In genomic region chr14:68243441-68244010, GRCh38 we compare ENCODE assay signal across 16 cellular contexts.
A peak's percentile ranks its signal among the peaks of the same experiment; 100 is the strongest.
DNase-seq lines count a peak whose midpoint lies in the region; TF ChIP-seq lines count a peak whose summit lies in the region.
"Had no signal": no experiment of that assay in that cellular context is flagged by ENCODE, and none has a peak within 500 bp of the region (broad histone marks: within the 10 kb centered on the region; RNA-seq: fewer than 3 reads in every experiment).

No MANE protein-coding gene starts in this region.

- CTCF ChIA-PET in HEK293 (lab: Yijun Ruan, JAX) = interaction anchor here (0.6 to 1.1 kb wide), 3 partner anchors 319 to 570 kb away, joined by 3 read pairs; no protein-coding TSS in a partner anchor

- H3K4me3 ChIP-seq in HEK293 (ENCODE audit: low read depth, low read length) (no peak overlapping the region), SJCRH30 (no peak overlapping the region), mucosa of rectum (ENCODE audit: low read length in 2 of 2) (no peak overlapping the region), spleen (no peak overlapping the region), coronary artery (no peak overlapping the region), prostate gland (no peak overlapping the region)

- POLR2A ChIA-PET in HEK293 (lab: Yijun Ruan, JAX) = no interaction called here

- H3K27me3 ChIP-seq in SJCRH30 (no peaks in the 10 kb centered on the region), mucosa of rectum (ENCODE audit: control insufficient read depth in 2 of 2, insufficient read depth in 2 of 2, low read length in 2 of 2) (no peaks in the 10 kb centered on the region), spleen (replicated peaks in 1 of 7) (no peaks in the 10 kb centered on the region), prostate gland (replicated peaks; ENCODE audit: insufficient read depth) (no peaks in the 10 kb centered on the region)

- DNase-seq in SJCRH30 = no peak
- DNase-seq in spleen = no peak
- no peak for DNase-seq in coronary artery (ENCODE audit: low spot score)
- no peak for DNase-seq in HuH-7 (ENCODE audit: low spot score)
- no peak for DNase-seq in T-helper 9 cell
- DNase-seq in prostate gland (ENCODE audit: low spot score) = no peak
- DNase-seq: activated CD8-positive, alpha-beta memory T cell treated with anti-CD3 and anti-CD28 coated beads for 24 hours; activated naive CD8-positive, alpha-beta T cell treated with anti-CD3 and anti-CD28 coated beads, Interleukin-2, amount 50 U/mL, for 24 hours; EL; HFFc6; NCI-H1694; NCI-H446; SIG-M5; stimulated activated naive CD8-positive, alpha-beta T cell treated with anti-CD3 and anti-CD28 coated beads, Interleukin-15, Interleukin-2, amounts not matched to agents 100 U/mL and 50 U/mL, for 24 hours had no signal

- intact Hi-C loops in spleen (cut with DNase I; ENCODE audit: low total_unique reads) (no loop called here), prostate gland (cut with DNase I) (loop anchor here (10.0 kb wide), 3 partner anchors 99 to 411 kb away; no protein-coding TSS in a partner anchor)

- H3K4me1 ChIP-seq in HEK293 (ENCODE audit: control insufficient read depth, insufficient read depth, low read length) (peaks cover 20% of the 10 kb centered on the region), SJCRH30 (peaks cover 69% of the 10 kb centered on the region), mucosa of rectum (ENCODE audit: control insufficient read depth in 2 of 2, insufficient read depth in 2 of 2, low read length in 2 of 2) (peaks cover 39 to 77% of the 10 kb centered on the region in 2 donors), spleen (peaks cover 24 to 66% (median 43%) of the 10 kb centered on the region in 6 donors), prostate gland (replicated peaks) (peaks cover 2% of the 10 kb centered on the region)

- H3K36me3 ChIP-seq in HEK293 (ENCODE audit: control insufficient read depth in 2 of 2, insufficient read depth in 1 of 2, low read length in 2 of 2) (no peaks in the 10 kb centered on the region), SJCRH30 (no peaks in the 10 kb centered on the region), mucosa of rectum (ENCODE audit: control insufficient read depth in 2 of 2, insufficient read depth in 2 of 2, low read length in 2 of 2) (no peaks in the 10 kb centered on the region), spleen (no peaks in the 10 kb centered on the region), prostate gland (no peaks in the 10 kb centered on the region)

- H3K9ac ChIP-seq in mucosa of rectum (ENCODE audit: low read depth in 1 of 2, low read length in 2 of 2) = no peak overlapping the region

- 65 to 84% (median 71%) methylated on average over 4 of the region's 4 CpGs for WGBS in spleen, 5 donors
- WGBS in prostate gland = 67% methylated on average over 4 of the region's 4 CpGs

- no peak overlapping the region for H3K27ac ChIP-seq in HEK293 (ENCODE audit: extremely low read depth, low read depth, low read length)
- peak overlapping the region; percentile 97 for H3K27ac ChIP-seq in SJCRH30
- peak overlapping the region; percentile 47 to 68 for H3K27ac ChIP-seq in mucosa of rectum (ENCODE audit: low read depth in 2 of 2, low read length in 2 of 2)
- peak overlapping the region; percentile 8 to 83 (median 64) for H3K27ac ChIP-seq in spleen
- H3K27ac ChIP-seq in coronary artery = peak overlapping the region in 1 of 2 donors; percentile 8
- H3K27ac ChIP-seq in prostate gland = peak overlapping the region in 1 of 2 donors; percentile 9

- no peak for TF ChIP-seq POLR2A in spleen (IDR thresholded peaks at IDR 0.05)
- no peak for TF ChIP-seq POLR2A in prostate gland (IDR thresholded peaks at IDR 0.05)

- H3K9me3 ChIP-seq in HEK293 (ENCODE audit: control insufficient read depth, insufficient read depth, low read depth, low read length) (no peaks in the 10 kb centered on the region), SJCRH30 (replicated peaks) (no peaks in the 10 kb centered on the region), mucosa of rectum (ENCODE audit: control insufficient read depth in 2 of 2, low read length in 2 of 2) (no peaks in the 10 kb centered on the region), spleen (no peaks in the 10 kb centered on the region), prostate gland (no peaks in the 10 kb centered on the region)

- TF ChIP-seq CTCF in HEK293 (tag by site-specific recombination; IDR thresholded peaks at IDR 0.05) = no peak
- no peak for TF ChIP-seq CTCF in spleen (IDR thresholded peaks at IDR 0.05 in 8 of 11, conservative IDR thresholded peaks at IDR 0.05 in 3 of 11)
- no peak for TF ChIP-seq CTCF in coronary artery (IDR thresholded peaks at IDR 0.05)
- no peak for TF ChIP-seq CTCF in prostate gland (IDR thresholded peaks at IDR 0.05)

TF ChIP-seq in HEK293, 187 proteins besides CTCF, POLR2A, EP300 and RAD21 (continues in another document):
- TF ChIP-seq ZNF362 (tag by site-specific recombination; IDR thresholded peaks at IDR 0.05) (no peak), MYNN (tag by site-specific recombination; IDR thresholded peaks at IDR 0.05; ENCODE audit: borderline replicate concordance) (no peak), ZNF416 (tag by site-specific recombination; IDR thresholded peaks at IDR 0.05) (no peak), GLIS1 (tag by site-specific recombination; IDR thresholded peaks at IDR 0.05) (no peak), PRDM10 (tag by site-specific recombination; IDR thresholded peaks at IDR 0.05) (no peak), ZNF18 (tag by site-specific recombination; IDR thresholded peaks at IDR 0.05) (no peak), ZNF449 (tag by site-specific recombination; IDR thresholded peaks at IDR 0.05) (no peak), ZNF121 (tag by site-specific recombination; IDR thresholded peaks at IDR 0.05) (no peak), OSR2 (tag by site-specific recombination; IDR thresholded peaks at IDR 0.05) (0 out of 2 replicates have a peak, but pooled peaks have one; percentile 17)
